In the genomic region with DNA sequence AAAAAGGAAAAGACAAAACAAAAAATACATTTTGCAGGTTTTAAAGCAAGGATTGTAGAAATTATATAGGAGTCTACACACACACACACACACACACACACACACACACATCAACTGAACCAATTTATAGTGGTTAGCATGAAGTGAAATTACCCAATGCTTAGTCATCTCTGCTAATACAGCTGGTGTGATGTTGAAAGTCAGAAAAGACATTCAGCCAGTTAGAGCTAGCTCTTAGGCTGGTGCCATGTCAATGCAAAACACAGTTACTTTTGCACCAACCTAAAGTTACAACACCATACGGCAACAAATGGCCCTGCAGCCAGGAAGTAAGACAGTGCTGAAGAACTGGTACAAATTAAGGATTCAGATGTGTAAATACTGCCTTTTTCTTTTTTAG, we compare ENCODE assay signal across 7 cellular contexts. TPM values are rescaled to one million over a fixed set of nuclear protein-coding genes. Genes with fewer than 3 reads are reported as not detected.
DNase-seq lines count a peak whose midpoint lies in the region; ATAC-seq and TF ChIP-seq lines count a peak whose summit lies in the region.

No MANE protein-coding gene starts in this region.

- H3K9me2 ChIP-seq in MM.1S (replicated peaks; ENCODE audit: insufficient read depth, low read length) = no peaks in the 10 kb centered on the region

- no peaks in the 10 kb centered on the region for H4K20me1 ChIP-seq in MM.1S (ENCODE audit: insufficient read depth, low read length)

- H2AFZ ChIP-seq in MM.1S (ENCODE audit: low read length) = no peak overlapping the region

- H3K36me3 Mint-ChIP-seq in naive thymus-derived CD4-positive, alpha-beta T cell = peaks cover 0 to 39% (median 0%) of the 10 kb centered on the region in 5 donors

- H3K27me3 Mint-ChIP-seq in naive thymus-derived CD4-positive, alpha-beta T cell = no peaks in the 10 kb centered on the region

- peaks cover 0 to 39% (median 0%) of the 10 kb centered on the region in 7 donors for H3K4me1 Mint-ChIP-seq in naive thymus-derived CD4-positive, alpha-beta T cell

- no peak overlapping the region for H3K4me2 ChIP-seq in MM.1S (ENCODE audit: low read depth, low read length)

- POLR2A ChIA-PET in naive thymus-derived CD4-positive, alpha-beta T cell (lab: Charles Lee) = interaction anchor here (0.6 to 0.7 kb wide), 2 partner anchors 14 to 91 kb away, joined by 3 to 8 read pairs; no protein-coding TSS in a partner anchor

- TF ChIP-seq CTCF in GM12865 (IDR thresholded peaks at IDR 0.05; ENCODE audit: insufficient read depth, low read depth, low read length, missing control alignments) (no peak), astrocyte of the cerebellum (IDR thresholded peaks at IDR 0.05; ENCODE audit: low read depth, low read length, missing control alignments) (no peak), ovary (IDR thresholded peaks at IDR 0.05) (no peak), MM.1S (IDR thresholded peaks at IDR 0.05; ENCODE audit: low read length) (no peak)

- H3K4me1 ChIP-seq in naive thymus-derived CD4-positive, alpha-beta T cell (ENCODE audit: control insufficient read depth in 2 of 2, insufficient read depth in 2 of 2, low read length in 2 of 2) = no peaks in the 10 kb centered on the region
- H3K4me1 ChIP-seq in ovary (ENCODE audit: insufficient read depth) (peaks cover 1% of the 10 kb centered on the region), MM.1S (ENCODE audit: low read length) (no peaks in the 10 kb centered on the region)

- no peaks in the 10 kb centered on the region for H3K9me3 ChIP-seq in naive thymus-derived CD4-positive, alpha-beta T cell (ENCODE audit: control insufficient read depth in 2 of 3, low read length in 3 of 3)
- H3K9me3 ChIP-seq in ovary (no peaks in the 10 kb centered on the region), MM.1S (replicated peaks; ENCODE audit: insufficient read depth, low read length) (no peaks in the 10 kb centered on the region)

- H3K79me2 ChIP-seq in MM.1S (ENCODE audit: low read length) = peaks cover 56% of the 10 kb centered on the region

- H3K9ac ChIP-seq in MM.1S (ENCODE audit: low read length) = no peak overlapping the region

- no peaks in the 10 kb centered on the region for H3K9me3 Mint-ChIP-seq in naive thymus-derived CD4-positive, alpha-beta T cell

- intact Hi-C loops in naive thymus-derived CD4-positive, alpha-beta T cell (cut with micrococcal nuclease) = no loop called here
- intact Hi-C loops in ovary (cut with DNase I) = no loop called here

- in situ Hi-C loops in astrocyte of the cerebellum (cut with HindIII; ENCODE audit: low sequenced_read_pairs) = no loop called here

- no peak for TF ChIP-seq POLR2A in ovary (IDR thresholded peaks at IDR 0.05)

- DNase-seq in GM12865 (ENCODE audit: low read depth) (peak; percentile 20), astrocyte of the cerebellum (ENCODE audit: low read depth) (peak; percentile 70), ovary (no peak), MM.1S (no peak)
- DNase-seq in naive thymus-derived CD4-positive, alpha-beta T cell = no peak

- TF ChIP-seq EP300 in ovary (IDR thresholded peaks at IDR 0.05) = no peak

- peak; percentile 48 for ATAC-seq in HG03520 (IDR thresholded peaks at IDR 0.05; ENCODE audit: unreplicated experiment)
- peak; percentile 90 for ATAC-seq in naive thymus-derived CD4-positive, alpha-beta T cell
- no peak for ATAC-seq in HG02642 (IDR thresholded peaks at IDR 0.05; ENCODE audit: poor library complexity, unreplicated experiment)

- 13 to 38% (median 15%) methylated on average over 1 of the region's 1 CpG for WGBS in ovary, 3 donors

- H3K4me3 ChIP-seq in GM12865 (ENCODE audit: low read depth, low read length) (no peak overlapping the region), astrocyte of the cerebellum (ENCODE audit: low read depth, low read length) (no peak overlapping the region), ovary (no peak overlapping the region), MM.1S (ENCODE audit: low read length) (no peak overlapping the region)
- H3K4me3 ChIP-seq in naive thymus-derived CD4-positive, alpha-beta T cell (ENCODE audit: low read length) = no peak overlapping the region

- no peak overlapping the region for H3K27ac ChIP-seq in naive thymus-derived CD4-positive, alpha-beta T cell (ENCODE audit: low read depth, low read length)
- H3K27ac ChIP-seq in ovary (no peak overlapping the region), MM.1S (ENCODE audit: low read length) (no peak overlapping the region)

- peak overlapping the region in 1 of 9 donors; percentile 38 for H3K27ac Mint-ChIP-seq in naive thymus-derived CD4-positive, alpha-beta T cell

- CTCF ChIA-PET in naive thymus-derived CD4-positive, alpha-beta T cell (lab: Charles Lee) = no interaction called here

- peak overlapping the region in 1 of 10 donors; percentile 25 for H3K4me3 Mint-ChIP-seq in naive thymus-derived CD4-positive, alpha-beta T cell

- no peaks in the 10 kb centered on the region for H3F3A ChIP-seq in MM.1S (ENCODE audit: insufficient read depth, low read length)

- no peaks in the 10 kb centered on the region for H3K36me3 ChIP-seq in naive thymus-derived CD4-positive, alpha-beta T cell (ENCODE audit: control insufficient read depth in 2 of 3, insufficient read depth in 3 of 3, low read length in 3 of 3)
- H3K36me3 ChIP-seq in ovary (no peaks in the 10 kb centered on the region), MM.1S (replicated peaks; ENCODE audit: insufficient read depth, low read length) (peaks cover 24% of the 10 kb centered on the region)

- H3K27me3 ChIP-seq in naive thymus-derived CD4-positive, alpha-beta T cell (ENCODE audit: control insufficient read depth in 2 of 2, insufficient read depth in 2 of 2, low read length in 2 of 2) = no peaks in the 10 kb centered on the region
- no peaks in the 10 kb centered on the region for H3K27me3 ChIP-seq in ovary
- no peaks in the 10 kb centered on the region for H3K27me3 ChIP-seq in MM.1S (replicated peaks; ENCODE audit: insufficient read depth, low read length)

RNA-seq across cellular contexts. Expression of a gene that starts 15.2 kb away (rescaled TPM):
- total RNA-seq in naive thymus-derived CD4-positive, alpha-beta T cell = 10 to 100 TPM in 4 of 5 experiments, 1 to 10 TPM in 1; 8.1 to 31.8 (median 19.4) TPM
- 10 to 100 TPM; 40.7 to 43.2 TPM for polyA plus RNA-seq in naive thymus-derived CD4-positive, alpha-beta T cell
- total RNA-seq in ovary = 100 to 1,000 TPM in 5 of 7 donors, 10 to 100 TPM in 2; 61.5 to 135 (median 120) TPM
- polyA plus RNA-seq in ovary = 100 to 1,000 TPM in 1 of 2 donors, 10 to 100 TPM in 1; 94.4 to 148 TPM

RNA-seq across cellular contexts. Expression of a gene that starts 18.1 kb away (rescaled TPM):
- 10 to 100 TPM in 1 of 5 experiments, 1 to 10 TPM in 3, under 1 TPM in 1; 0.95 to 44.1 (median 1.2) TPM for total RNA-seq in naive thymus-derived CD4-positive, alpha-beta T cell
- under 1 TPM; 0.43 to 0.64 TPM for polyA plus RNA-seq in naive thymus-derived CD4-positive, alpha-beta T cell
- total RNA-seq in ovary = 1 to 10 TPM; 2.2 to 10.0 (median 3.5) TPM
- polyA plus RNA-seq in ovary = 1 to 10 TPM; 2.5 to 3.2 TPM

RNA-seq across cellular contexts. Expression of a gene that starts 18.5 kb away (rescaled TPM):
- 10 to 100 TPM; 16.4 to 50.7 (median 46.7) TPM for total RNA-seq in naive thymus-derived CD4-positive, alpha-beta T cell
- 10 to 100 TPM; 31.5 to 35.9 TPM for polyA plus RNA-seq in naive thymus-derived CD4-positive, alpha-beta T cell
- 10 to 100 TPM; 23.8 to 41.5 (median 31.8) TPM for total RNA-seq in ovary
- 10 to 100 TPM; 15.5 to 40.7 TPM for polyA plus RNA-seq in ovary

RNA-seq across cellular contexts. Expression of a gene that starts 38.1 kb away (rescaled TPM):
- 10 to 100 TPM in 4 of 5 experiments, 1 to 10 TPM in 1; 8.0 to 16.9 (median 14.3) TPM for total RNA-seq in naive thymus-derived CD4-positive, alpha-beta T cell
- polyA plus RNA-seq in naive thymus-derived CD4-positive, alpha-beta T cell = 10 to 100 TPM in 1 of 2 donors, 1 to 10 TPM in 1; 6.8 to 10.7 TPM
- total RNA-seq in ovary = 1 to 10 TPM; 1.0 to 6.9 (median 2.5) TPM
- 1 to 10 TPM; 1.2 to 3.1 TPM for polyA plus RNA-seq in ovary

Comparison
In these comparisons a context has a peak if more than half of its experiments do, and no peak if none do; other contexts are left out.
1. DNase-seq: peak in GM12865 (single experiment) and astrocyte of the cerebellum (single experiment); none in naive thymus-derived CD4-positive, alpha-beta T cell (0 of 9), ovary (0 of 5) and MM.1S (single experiment).